25 cellular contexts compared by ENCODE assay signal in genomic region chr22:37931893-37932389, GRCh38. TPM values are rescaled to one million over a fixed set of nuclear protein-coding genes. Genes with fewer than 3 reads are reported as not detected.
DNase-seq lines count a peak whose midpoint lies in the region; ATAC-seq, FAIRE-seq and TF ChIP-seq lines count a peak whose summit lies in the region.
"Had no signal": no experiment of that assay in that cellular context is flagged by ENCODE, and none has a peak within 500 bp of the region (broad histone marks: within the 10 kb centered on the region; RNA-seq: fewer than 3 reads in every experiment).

No MANE protein-coding gene starts in this region.

- intact Hi-C loops in kidney (cut with DNase I) = no loop called here

- H3K4me1 Mint-ChIP-seq in stimulated activated effector memory CD8-positive, alpha-beta T cell treated with anti-CD3 and anti-CD28 coated beads, Interleukin-12 subunit alpha, Interleukin-12 subunit beta, amount 100 ng/mL, for 72 hours = peaks cover 17% of the 10 kb centered on the region
- peaks cover 5% of the 10 kb centered on the region for H3K4me1 Mint-ChIP-seq in endodermal cell

- no peaks in the 10 kb centered on the region for H3K9me3 ChIP-seq in BLaER1 treated with 17β-estradiol and CSF1 and Interleukin-3, amounts not matched to agents 10 nM and 100 nM (replicated peaks in 1 of 11)
- H3K9me3 ChIP-seq in kidney (ENCODE audit: control insufficient read depth in 1 of 2, low read length in 2 of 2) = no peaks in the 10 kb centered on the region
- H3K9me3 ChIP-seq in endodermal cell (ENCODE audit: control insufficient read depth, low read length) = no peaks in the 10 kb centered on the region

- peaks cover 0 to 6% (median 0%) of the 10 kb centered on the region in 11 experiments; a peak in 1 of 22 replicates for H3K27me3 ChIP-seq in BLaER1 treated with 17β-estradiol and CSF1 and Interleukin-3, amounts not matched to agents 10 nM and 100 nM
- H3K27me3 ChIP-seq in endodermal cell (ENCODE audit: control insufficient read depth, insufficient read depth, low read length, poor library complexity, severe bottlenecking) = peaks cover 47% of the 10 kb centered on the region

- peaks cover 35% of the 10 kb centered on the region for H3K36me3 Mint-ChIP-seq in stimulated activated effector memory CD8-positive, alpha-beta T cell treated with anti-CD3 and anti-CD28 coated beads, Interleukin-12 subunit alpha, Interleukin-12 subunit beta, amount 100 ng/mL, for 72 hours
- H3K36me3 Mint-ChIP-seq in endodermal cell (ENCODE audit: low read depth) = peaks cover 48% of the 10 kb centered on the region

- peaks cover 28 to 67% (median 53%) of the 10 kb centered on the region in 11 experiments for H3K36me3 ChIP-seq in BLaER1 treated with 17β-estradiol and CSF1 and Interleukin-3, amounts not matched to agents 10 nM and 100 nM
- peaks cover under 1 to 5% of the 10 kb centered on the region in 2 donors for H3K36me3 ChIP-seq in kidney (ENCODE audit: control insufficient read depth in 1 of 2, insufficient read depth in 2 of 2, low read length in 2 of 2)
- H3K36me3 ChIP-seq in endodermal cell (ENCODE audit: control insufficient read depth, insufficient read depth, low read length) = peaks cover 26% of the 10 kb centered on the region

- FAIRE-seq in kidney (lab: Jason Lieb, UNC) = no peak
- FAIRE-seq in GM12892 (lab: Jason Lieb, UNC) = no peak
- FAIRE-seq: astrocyte, K562 had no signal

- 94 to 98% methylated on average over 5 to 6 of the region's 6 CpGs for WGBS in endodermal cell (ENCODE audit: insufficient coverage in 1 of 2, insufficient read length in 1 of 2), 2 experiments

- H3K27me3 Mint-ChIP-seq in endodermal cell (ENCODE audit: insufficient read depth) = peaks cover 30% of the 10 kb centered on the region
- H3K27me3 Mint-ChIP-seq: activated B cell treated with CpG ODN at 0.5 μM for 24 hours; activated CD8-positive, alpha-beta T cell treated with anti-CD3 and anti-CD28 coated beads for 36 hours; activated T-cell treated with anti-CD3 and anti-CD28 coated beads, Interleukin-2, amount 50 U/mL, for 24 hours; naive thymus-derived CD4-positive, alpha-beta T cell had no signal

- no peak overlapping the region for H3K4me3 Mint-ChIP-seq in stimulated activated effector memory CD8-positive, alpha-beta T cell treated with anti-CD3 and anti-CD28 coated beads, Interleukin-12 subunit alpha, Interleukin-12 subunit beta, amount 100 ng/mL, for 72 hours
- no peak overlapping the region for H3K4me3 Mint-ChIP-seq in endodermal cell
- H3K4me3 Mint-ChIP-seq: activated B cell treated with CpG ODN at 0.5 μM for 24 hours; activated CD8-positive, alpha-beta T cell treated with anti-CD3 and anti-CD28 coated beads for 36 hours; activated T-cell treated with anti-CD3 and anti-CD28 coated beads, Interleukin-2, amount 50 U/mL, for 24 hours; CD8-positive, alpha-beta memory T cell; naive thymus-derived CD4-positive, alpha-beta T cell; T-helper 2 cell treated with Interferon-gamma antibody and Interleukin-4, amounts not matched to agents 5 μg/mL and 100 μg/mL, for 36 hours had no signal

- peak overlapping the region in 8 of 11 experiments; percentile 8 to 65 (median 34); a peak in 11 of 22 replicates for H3K9ac ChIP-seq in BLaER1 treated with 17β-estradiol and CSF1 and Interleukin-3, amounts not matched to agents 10 nM and 100 nM
- no peak overlapping the region for H3K9ac ChIP-seq in kidney (ENCODE audit: low read length in 2 of 2)
- H3K9ac ChIP-seq in endodermal cell (ENCODE audit: extremely low read depth, low read length, poor library complexity, severe bottlenecking) = no peak overlapping the region

- no peak for TF ChIP-seq POLR2A in GM12892 (IDR thresholded peaks at IDR 0.05; ENCODE audit: low read depth, low read length)

- peak overlapping the region; percentile 61 for H3K27ac Mint-ChIP-seq in stimulated activated effector memory CD8-positive, alpha-beta T cell treated with anti-CD3 and anti-CD28 coated beads, Interleukin-12 subunit alpha, Interleukin-12 subunit beta, amount 100 ng/mL, for 72 hours
- no peak overlapping the region for H3K27ac Mint-ChIP-seq in endodermal cell
- H3K27ac Mint-ChIP-seq: activated B cell treated with CpG ODN at 0.5 μM for 24 hours; activated CD8-positive, alpha-beta T cell treated with anti-CD3 and anti-CD28 coated beads for 36 hours; activated T-cell treated with anti-CD3 and anti-CD28 coated beads, Interleukin-2, amount 50 U/mL, for 24 hours; T-helper 2 cell treated with Interferon-gamma antibody and Interleukin-4, amounts not matched to agents 5 μg/mL and 100 μg/mL, for 36 hours had no signal

- H3K9me3 Mint-ChIP-seq in stimulated activated effector memory CD8-positive, alpha-beta T cell treated with anti-CD3 and anti-CD28 coated beads, Interleukin-12 subunit alpha, Interleukin-12 subunit beta, amount 100 ng/mL, for 72 hours = no peaks in the 10 kb centered on the region
- H3K9me3 Mint-ChIP-seq in endodermal cell = no peaks in the 10 kb centered on the region
- H3K9me3 Mint-ChIP-seq: activated B cell treated with CpG ODN at 0.5 μM for 24 hours; activated CD8-positive, alpha-beta T cell treated with anti-CD3 and anti-CD28 coated beads for 36 hours; activated T-cell treated with anti-CD3 and anti-CD28 coated beads, Interleukin-2, amount 50 U/mL, for 24 hours; CD8-positive, alpha-beta memory T cell; naive thymus-derived CD4-positive, alpha-beta T cell; T-helper 2 cell treated with Interferon-gamma antibody and Interleukin-4, amounts not matched to agents 5 μg/mL and 100 μg/mL, for 36 hours had no signal

- peak overlapping the region in 1 of 10 experiments; percentile 20; a peak in 2 of 20 replicates for H3K4me3 ChIP-seq in BLaER1 treated with 17β-estradiol and CSF1 and Interleukin-3, amounts not matched to agents 10 nM and 100 nM
- H3K4me3 ChIP-seq in kidney (ENCODE audit: low read length in 2 of 2) (no peak overlapping the region), endodermal cell (ENCODE audit: low read length) (no peak overlapping the region)
- H3K4me3 ChIP-seq: K562 had no signal

- peak overlapping the region; percentile 9 to 98 (median 76); a peak in 18 of 22 replicates for H3K4me2 ChIP-seq in BLaER1 treated with 17β-estradiol and CSF1 and Interleukin-3, amounts not matched to agents 10 nM and 100 nM

- DNase-seq in NAMALWA (ENCODE audit: low spot score) (peak; percentile 49), kidney (peak; percentile 72), GM12892 (ENCODE audit: insufficient read length) (no peak), SKM-1 treated with dmso at 0.1 percent for 144 hours (lab: John Stamatoyannopoulos, UW; ENCODE audit: unreplicated experiment) (no peak), endodermal cell (no peak)
- DNase-seq in stimulated activated effector memory CD8-positive, alpha-beta T cell treated with anti-CD3 and anti-CD28 coated beads, Interleukin-12 subunit alpha, Interleukin-12 subunit beta, amount 100 ng/mL, for 72 hours (ENCODE audit: low spot score in 2 of 2) = no peak
- DNase-seq: activated B cell treated with CpG ODN at 0.5 μM for 24 hours; activated CD8-positive, alpha-beta T cell treated with anti-CD3 and anti-CD28 coated beads for 36 hours; activated naive CD4-positive, alpha-beta T cell treated with anti-CD3 and anti-CD28 coated beads, Interleukin-2, amount 50 U/mL, for 16 hours; activated T-cell treated with anti-CD3 and anti-CD28 coated beads, Interleukin-2, amount 50 U/mL, for 24 hours; CD8-positive, alpha-beta memory T cell; effector CD8-positive, alpha-beta T cell; EL; head of caudate nucleus; naive thymus-derived CD4-positive, alpha-beta T cell; NCI-H1092; NCI-H2081 treated with DMSO at 0.1 percent for 48 hours; NCI-H774; stimulated activated CD4-positive, alpha-beta T cell treated with anti-CD3 and anti-CD28 coated beads, Interleukin-4, amount 100 ng/mL, for 1 hour had no signal

- peaks cover 0 to 73% (median 55%) of the 10 kb centered on the region in 11 experiments; a peak in 21 of 22 replicates for H4K20me1 ChIP-seq in BLaER1 treated with 17β-estradiol and CSF1 and Interleukin-3, amounts not matched to agents 10 nM and 100 nM

- TF ChIP-seq CTCF in kidney (IDR thresholded peaks at IDR 0.05; ENCODE audit: borderline replicate concordance, extremely low read depth, insufficient read depth) = no peak
- no peak for TF ChIP-seq CTCF in endodermal cell (conservative IDR thresholded peaks at IDR 0.05)

- peaks cover 41 to 98% (median 91%) of the 10 kb centered on the region in 10 experiments for H3K4me1 ChIP-seq in BLaER1 treated with 17β-estradiol and CSF1 and Interleukin-3, amounts not matched to agents 10 nM and 100 nM
- H3K4me1 ChIP-seq in kidney (ENCODE audit: control insufficient read depth in 1 of 2, insufficient read depth in 1 of 2, low read depth in 1 of 2, low read length in 2 of 2) (peaks cover 12% of the 10 kb centered on the region in 2 donors), endodermal cell (ENCODE audit: control insufficient read depth, insufficient read depth, low read length) (no peaks in the 10 kb centered on the region)

- no peak for ATAC-seq in stimulated activated effector memory CD8-positive, alpha-beta T cell treated with anti-CD3 and anti-CD28 coated beads, Interleukin-12 subunit alpha, Interleukin-12 subunit beta, amount 100 ng/mL, for 72 hours
- no peak for ATAC-seq in GM18868 (IDR thresholded peaks at IDR 0.05; ENCODE audit: unreplicated experiment)
- ATAC-seq: activated CD8-positive, alpha-beta T cell treated with anti-CD3 and anti-CD28 coated beads for 36 hours; K562; naive thymus-derived CD4-positive, alpha-beta T cell had no signal

- H3K27ac ChIP-seq in BLaER1 treated with 17β-estradiol and CSF1 and Interleukin-3, amounts not matched to agents 10 nM and 100 nM = peak overlapping the region in 6 of 11 experiments; percentile 9 to 62 (median 37); a peak in 7 of 22 replicates
- H3K27ac ChIP-seq in kidney (ENCODE audit: low read depth in 2 of 2, low read length in 2 of 2) (no peak overlapping the region), endodermal cell (ENCODE audit: low read depth, low read length) (no peak overlapping the region)

RNA-seq across cellular contexts. Expression of gene C22orf23, which starts 21.5 kb away (rescaled TPM):
- total RNA-seq in kidney = 0.57 TPM
- polyA plus RNA-seq in kidney (ENCODE audit: insufficient read depth, low read depth, low replicate concordance) = 1.0 TPM
- polyA plus RNA-seq in GM12892 (2012; ENCODE audit: missing spikeins) = 0.70 TPM
- total RNA-seq in endodermal cell = under 1 TPM; 0.29 to 0.44 TPM
- 1.4 TPM for polyA plus RNA-seq in endodermal cell (2013, experiment 1 of 2)
- polyA plus RNA-seq in endodermal cell (2013, experiment 2 of 2) = 1.1 TPM
- total RNA-seq: activated CD8-positive, alpha-beta T cell treated with anti-CD3 and anti-CD28 coated beads for 36 hours; astrocyte; lower leg skin had no signal
- polyA plus RNA-seq: CD8-positive, alpha-beta memory T cell; naive thymus-derived CD4-positive, alpha-beta T cell had no signal

RNA-seq across cellular contexts. Expression of gene POLR2F, which starts 21.6 kb away (rescaled TPM):
- total RNA-seq in kidney (57.9 TPM), endodermal cell (100 to 1,000 TPM in 1 of 2 donors, 10 to 100 TPM in 1; 98.0 to 105 TPM)
- polyA plus RNA-seq in kidney (ENCODE audit: insufficient read depth, low read depth, low replicate concordance) = 121 TPM
- 74.4 TPM for polyA plus RNA-seq in GM12892 (2012; ENCODE audit: missing spikeins)
- 122 TPM for polyA plus RNA-seq in endodermal cell (2013, experiment 1 of 2)
- polyA plus RNA-seq in endodermal cell (2013, experiment 2 of 2) = 100 TPM

RNA-seq across cellular contexts. Expression of gene MICALL1, which starts 25.8 kb away (rescaled TPM):
- 30.9 TPM for total RNA-seq in kidney
- polyA plus RNA-seq in kidney (ENCODE audit: insufficient read depth, low read depth, low replicate concordance) = 9.6 TPM
- 4.0 TPM for polyA plus RNA-seq in GM12892 (2012; ENCODE audit: missing spikeins)
- total RNA-seq in endodermal cell = 10 to 100 TPM; 33.5 to 36.6 TPM
- polyA plus RNA-seq in endodermal cell (2013, experiment 1 of 2) = 28.1 TPM
- 24.7 TPM for polyA plus RNA-seq in endodermal cell (2013, experiment 2 of 2)

RNA-seq across cellular contexts. Expression of gene SOX10, which starts 52.4 kb away (rescaled TPM):
- total RNA-seq in kidney (1.5 TPM), endodermal cell (10 to 100 TPM; 11.2 to 13.4 TPM)
- polyA plus RNA-seq in kidney (ENCODE audit: insufficient read depth, low read depth, low replicate concordance) = 0.22 TPM
- polyA plus RNA-seq in GM12892 (2012; ENCODE audit: missing spikeins) = not detected
- 45.9 TPM for polyA plus RNA-seq in endodermal cell (2013, experiment 1 of 2)
- polyA plus RNA-seq in endodermal cell (2013, experiment 2 of 2) = 42.6 TPM
- total RNA-seq: activated B cell treated with CpG ODN at 0.5 μM for 24 hours; activated CD8-positive, alpha-beta T cell treated with anti-CD3 and anti-CD28 coated beads for 36 hours; CD8-positive, alpha-beta memory T cell; K562; naive thymus-derived CD4-positive, alpha-beta T cell had no signal
- polyA plus RNA-seq: CD8-positive, alpha-beta memory T cell; K562; naive thymus-derived CD4-positive, alpha-beta T cell had no signal

Comparison
In these comparisons a context has a peak if more than half of its experiments do, and no peak if none do; other contexts are left out.
1. H3K27ac ChIP-seq: peak in BLaER1 treated with 17β-estradiol and CSF1 and Interleukin-3, amounts not matched to agents 10 nM and 100 nM (6 of 11); none in kidney (0 of 2) and endodermal cell (single experiment).
2. H3K9ac ChIP-seq: peak in BLaER1 treated with 17β-estradiol and CSF1 and Interleukin-3, amounts not matched to agents 10 nM and 100 nM (8 of 11); none in kidney (0 of 2) and endodermal cell (single experiment).
3. DNase-seq: peak in NAMALWA (single experiment) and kidney (single experiment); none in stimulated activated effector memory CD8-positive, alpha-beta T cell treated with anti-CD3 and anti-CD28 coated beads, Interleukin-12 subunit alpha, Interleukin-12 subunit beta, amount 100 ng/mL, for 72 hours (0 of 2), GM12892 (single experiment), SKM-1 treated with dmso at 0.1 percent for 144 hours (single experiment) and endodermal cell (single experiment).